Comparison of ENCODE assay signal across 14 cellular contexts in the genomic region with DNA sequence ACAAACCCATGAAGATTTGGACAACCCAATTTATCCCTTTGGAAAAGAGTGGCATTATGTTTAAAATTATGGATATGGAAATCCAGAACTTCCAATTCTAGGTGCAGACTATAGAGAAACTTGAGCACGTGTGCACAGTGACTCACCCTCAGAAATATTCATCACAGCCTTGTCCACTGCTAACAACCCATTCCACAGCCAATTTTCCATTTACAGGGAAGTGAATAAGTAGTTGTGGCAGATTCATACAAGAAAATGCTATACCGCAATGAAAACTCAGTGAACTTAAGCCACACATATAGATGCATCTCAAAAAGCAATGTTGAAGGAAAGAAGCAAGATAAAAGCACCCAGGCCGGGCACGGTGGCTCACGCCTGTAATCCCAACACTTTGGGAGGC.
DNase-seq lines count a peak whose midpoint lies in the region; ATAC-seq, FAIRE-seq and TF ChIP-seq lines count a peak whose summit lies in the region.
"Had no signal": no experiment of that assay in that cellular context is flagged by ENCODE, and none has a peak within 500 bp of the region (broad histone marks: within the 10 kb centered on the region; RNA-seq: fewer than 3 reads in every experiment).

No MANE protein-coding gene starts in this region.

- POLR2A ChIA-PET in AG04449 (lab: Yijun Ruan, JAX) = no interaction called here
- POLR2A ChIA-PET in IMR-90 (lab: Charles Lee; ENCODE audit: unreplicated experiment) = no interaction called here

- DNase-seq in AG04449 (ENCODE audit: low read depth, low spot score) = peak; percentile 34
- DNase-seq in IMR-90 = peak; percentile 74
- DNase-seq in bronchial epithelial cell (ENCODE audit: low read depth) = peak; percentile 82
- DNase-seq in kidney glomerular epithelial cell (lab: John Stamatoyannopoulos, UW) = peak; percentile 34
- DNase-seq in OCI-M1 (lab: John Stamatoyannopoulos, UW) = no peak
- no peak for DNase-seq in COLO668 (lab: John Stamatoyannopoulos, UW; ENCODE audit: unreplicated experiment)
- DNase-seq: erythroblast; NCI-H2107; pancreas; stimulated activated CD4-positive, alpha-beta T cell treated with anti-CD3 and anti-CD28 coated beads, Interleukin-4, amount 100 ng/mL, for 24 hours had no signal

- H3K4me3 ChIP-seq in AG04449 (ENCODE audit: low read depth, low read length) (no peak overlapping the region), IMR-90 (ENCODE audit: insufficient read depth, low read depth, low read length) (no peak overlapping the region), bronchial epithelial cell (ENCODE audit: low read depth, low read length) (no peak overlapping the region)
- H3K4me3 ChIP-seq: pancreas had no signal

- no peak overlapping the region for H2AFZ ChIP-seq in IMR-90 (replicated peaks; ENCODE audit: low read length, poor library complexity)

- intact Hi-C loops in IMR-90 (cut with micrococcal nuclease) = no loop called here

- in situ Hi-C loops in IMR-90 (cut with MboI; ENCODE audit: low sequenced_read_pairs) = no loop called here

- H4K20me1 ChIP-seq in IMR-90 (ENCODE audit: insufficient read depth, low read length) = no peaks in the 10 kb centered on the region

- no peak overlapping the region for H3K56ac ChIP-seq in IMR-90 (ENCODE audit: extremely low read depth, insufficient read depth, low read length)

- TF ChIP-seq POLR2A in IMR-90 (IDR thresholded peaks at IDR 0.05; ENCODE audit: low read depth, low read length) = no peak

- BruUV-seq in IMR-90 (replicated peaks; lab: Mats Ljungman, UMichigan) = no TSS peak

- ATAC-seq in IMR-90 (ENCODE audit: low read depth) (peak; percentile 44), GM21529 (IDR thresholded peaks at IDR 0.05; ENCODE audit: unreplicated experiment) (no peak), GM18498 (IDR thresholded peaks at IDR 0.05; ENCODE audit: unreplicated experiment) (no peak)
- ATAC-seq: left lobe of liver had no signal

- peak; percentile 7 for FAIRE-seq in bronchial epithelial cell (lab: Jason Lieb, UNC)
- FAIRE-seq: pancreas, TTC549 had no signal

- H2AK9ac ChIP-seq in IMR-90 (replicated peaks; ENCODE audit: low read depth, low read length, poor library complexity) = no peak overlapping the region

- H2BK120ac ChIP-seq in IMR-90 (ENCODE audit: low read depth, low read length) = no peak overlapping the region

- H2BK20ac ChIP-seq in IMR-90 (ENCODE audit: low read depth, low read length) = no peak overlapping the region

- H2BK15ac ChIP-seq in IMR-90 (ENCODE audit: low read depth, low read length) = no peak overlapping the region

- H3K27me3 ChIP-seq in IMR-90 (ENCODE audit: control insufficient read depth, insufficient read depth, low read length) (no peaks in the 10 kb centered on the region), bronchial epithelial cell (ENCODE audit: control insufficient read depth, insufficient read depth, low read length) (no peaks in the 10 kb centered on the region)
- H3K27me3 ChIP-seq: pancreas had no signal

- CTCF ChIA-PET in AG04449 (lab: Yijun Ruan, JAX) = no interaction called here
- CTCF ChIA-PET in IMR-90 (lab: Yijun Ruan, JAX) = interaction anchor here (0.6 to 1.4 kb wide), 4 partner anchors 9 to 442 kb away, joined by 3 to 7 read pairs (median 3); no protein-coding TSS in a partner anchor

- H3K18ac ChIP-seq in IMR-90 (ENCODE audit: low read depth, low read length) = no peak overlapping the region

- no peak overlapping the region for H3K4ac ChIP-seq in IMR-90 (ENCODE audit: low read depth, low read length)

- no peak overlapping the region for H2BK5ac ChIP-seq in IMR-90 (ENCODE audit: low read depth, low read length, poor library complexity, severe bottlenecking)

- no peak overlapping the region for H3K4me2 ChIP-seq in IMR-90 (ENCODE audit: low read depth, low read length)

- no peak overlapping the region for H3K23ac ChIP-seq in IMR-90 (ENCODE audit: low read depth, low read length)

- dilution Hi-C loops in IMR-90 (cut with HindIII; ENCODE audit: low sequenced_read_pairs, unreplicated experiment) = no loop called here

- H3K79me1 ChIP-seq in IMR-90 (ENCODE audit: low read depth in 1 of 2, low read length in 2 of 2) = no peaks in the 10 kb centered on the region

- no peak overlapping the region for H3K9ac ChIP-seq in IMR-90 (ENCODE audit: low read depth, low read length)

- H3K9me3 ChIP-seq in IMR-90 (ENCODE audit: control insufficient read depth, insufficient read depth, low read length) = peaks cover 3% of the 10 kb centered on the region; the same call in 1 of the 2 replicates
- H3K9me3 ChIP-seq: pancreas had no signal

- no peaks in the 10 kb centered on the region for H3K36me3 ChIP-seq in IMR-90 (ENCODE audit: control insufficient read depth, insufficient read depth, low read length)
- no peaks in the 10 kb centered on the region for H3K36me3 ChIP-seq in bronchial epithelial cell (ENCODE audit: control insufficient read depth, insufficient read depth, low read length)
- H3K36me3 ChIP-seq: pancreas had no signal

- no peak overlapping the region for H3K27ac ChIP-seq in IMR-90 (ENCODE audit: insufficient read depth, low read length)
- H3K27ac ChIP-seq: pancreas had no signal

- H3K9me1 ChIP-seq in IMR-90 (ENCODE audit: insufficient read depth, low read length) = peaks cover 13% of the 10 kb centered on the region

- H4K8ac ChIP-seq in IMR-90 (ENCODE audit: low read depth in 2 of 2, low read length in 2 of 2) = no peak overlapping the region

- H3K14ac ChIP-seq in IMR-90 (replicated peaks; ENCODE audit: low read depth, low read length) = no peak overlapping the region

- no peak for TF ChIP-seq RAD21 in IMR-90 (IDR thresholded peaks at IDR 0.05; ENCODE audit: low read length)

- H4K91ac ChIP-seq in IMR-90 (ENCODE audit: insufficient read depth, low read depth, low read length) = no peak overlapping the region

- no peak overlapping the region for H4K5ac ChIP-seq in IMR-90 (ENCODE audit: low read depth, low read length)

- H3K4me1 ChIP-seq in IMR-90 (ENCODE audit: control insufficient read depth, insufficient read depth, low read length) = peaks cover 25% of the 10 kb centered on the region
- H3K4me1 ChIP-seq: pancreas had no signal

- no peak for TF ChIP-seq CTCF in AG04449 (IDR thresholded peaks at IDR 0.05; ENCODE audit: insufficient read depth, low read length, missing control alignments)
- no peak for TF ChIP-seq CTCF in IMR-90 (conservative IDR thresholded peaks at IDR 0.05; ENCODE audit: low read depth, low read length)
- TF ChIP-seq CTCF in bronchial epithelial cell (IDR thresholded peaks at IDR 0.05; ENCODE audit: insufficient read depth, low read length, severe bottlenecking) = no peak

- WGBS in IMR-90 (ENCODE audit: extremely low coverage in 2 of 2, insufficient read length in 1 of 2), 2 experiments = no CpG with 5 or more reads among the region's 5 CpGs

- H2AK5ac ChIP-seq in IMR-90 (ENCODE audit: low read depth, low read length) = no peak overlapping the region

TF ChIP-seq in IMR-90, 13 proteins besides CTCF, POLR2A, EP300 and RAD21:
- TF ChIP-seq MAFK (IDR thresholded peaks at IDR 0.05; ENCODE audit: low read depth, low read length) (no peak), CEBPB (IDR thresholded peaks at IDR 0.05; ENCODE audit: low read depth, low read length) (no peak), RCOR1 (IDR thresholded peaks at IDR 0.05; ENCODE audit: insufficient replicate concordance, low read length) (no peak), BHLHE40 (IDR thresholded peaks at IDR 0.05; ENCODE audit: low read depth, low read length) (peak; percentile 93), FOS (IDR thresholded peaks at IDR 0.05; ENCODE audit: low read depth, low read length) (peak; percentile 70), CHD1 (IDR thresholded peaks at IDR 0.05; ENCODE audit: low read depth, low read length) (no peak)
- TF ChIP-seq, protein P1, sequence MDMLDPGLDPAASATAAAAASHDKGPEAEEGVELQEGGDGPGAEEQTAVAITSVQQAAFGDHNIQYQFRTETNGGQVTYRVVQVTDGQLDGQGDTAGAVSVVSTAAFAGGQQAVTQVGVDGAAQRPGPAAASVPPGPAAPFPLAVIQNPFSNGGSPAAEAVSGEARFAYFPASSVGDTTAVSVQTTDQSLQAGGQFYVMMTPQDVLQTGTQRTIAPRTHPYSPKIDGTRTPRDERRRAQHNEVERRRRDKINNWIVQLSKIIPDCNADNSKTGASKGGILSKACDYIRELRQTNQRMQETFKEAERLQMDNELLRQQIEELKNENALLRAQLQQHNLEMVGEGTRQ (IDR thresholded peaks at IDR 0.05; ENCODE audit: low read depth, low read length) = peak; percentile 87
- TF ChIP-seq, protein P2, sequence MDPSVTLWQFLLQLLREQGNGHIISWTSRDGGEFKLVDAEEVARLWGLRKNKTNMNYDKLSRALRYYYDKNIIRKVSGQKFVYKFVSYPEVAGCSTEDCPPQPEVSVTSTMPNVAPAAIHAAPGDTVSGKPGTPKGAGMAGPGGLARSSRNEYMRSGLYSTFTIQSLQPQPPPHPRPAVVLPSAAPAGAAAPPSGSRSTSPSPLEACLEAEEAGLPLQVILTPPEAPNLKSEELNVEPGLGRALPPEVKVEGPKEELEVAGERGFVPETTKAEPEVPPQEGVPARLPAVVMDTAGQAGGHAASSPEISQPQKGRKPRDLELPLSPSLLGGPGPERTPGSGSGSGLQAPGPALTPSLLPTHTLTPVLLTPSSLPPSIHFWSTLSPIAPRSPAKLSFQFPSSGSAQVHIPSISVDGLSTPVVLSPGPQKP (IDR thresholded peaks at IDR 0.05; ENCODE audit: borderline replicate concordance, low read depth, low read length) = no peak

Comparison
In these comparisons a context has a peak if more than half of its experiments do, and no peak if none do; other contexts are left out.
1. DNase-seq: peak in AG04449 (single experiment), IMR-90 (single experiment), bronchial epithelial cell (single experiment) and kidney glomerular epithelial cell (single experiment); none in OCI-M1 (single experiment) and COLO668 (single experiment).